In the genomic region with DNA sequence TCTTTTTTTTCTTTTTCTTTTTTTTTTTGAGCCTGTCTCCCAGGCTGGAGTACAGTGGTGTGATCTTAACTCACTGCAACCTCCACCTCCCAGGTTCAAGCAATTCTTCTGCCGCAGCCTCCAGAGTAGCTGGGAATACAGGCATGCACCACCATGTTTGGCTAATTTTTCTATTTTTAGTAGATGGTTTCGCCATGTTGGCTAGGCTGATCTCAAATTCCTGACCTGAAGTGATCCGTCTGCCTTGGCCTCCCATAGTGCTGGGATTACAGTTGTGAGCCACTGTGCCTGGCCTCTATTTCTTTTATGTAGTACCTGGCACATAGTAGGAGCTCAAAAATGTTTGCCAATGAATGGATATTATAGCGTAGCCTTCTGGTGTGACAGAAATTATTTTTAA, we compare ENCODE assay signal across 36 cellular contexts.
"Had no signal": no experiment of that assay in that cellular context is flagged by ENCODE, and none has a peak within 500 bp of the region (broad histone marks: within the 10 kb centered on the region; RNA-seq: fewer than 3 reads in every experiment).

No MANE protein-coding gene starts in this region.

- DNase-seq: activated B cell treated with CpG ODN at 0.5 μM for 24 hours; activated CD4-positive, alpha-beta memory T cell treated with anti-CD3 and anti-CD28 coated beads for 36 hours; activated CD4-positive, alpha-beta T cell treated with anti-CD3 and anti-CD28 coated beads for 4 hours; activated CD4-positive, alpha-beta T cell treated with anti-CD3 and anti-CD28 coated beads, Interleukin-2, amount 10 ng/mL, durations not matched to agents 24 days and 14 days; activated CD4-positive, alpha-beta T cell treated with anti-CD3 and anti-CD28 coated beads, Interleukin-2, amount 50 U/mL, for 1 hour; activated CD4-positive, alpha-beta T cell treated with anti-CD3 and anti-CD28 coated beads, Interleukin-2, amount 50 U/mL, for 4 hours; activated CD4-positive, CD25-positive, alpha-beta regulatory T cell treated with anti-CD3 and anti-CD28 coated beads, Interleukin-2, amount 50 U/mL, for 72 hours; activated CD8-positive, alpha-beta memory T cell treated with anti-CD3 and anti-CD28 coated beads, Interleukin-2, amount 50 U/mL, for 4 hours; activated CD8-positive, alpha-beta T cell treated with anti-CD3 and anti-CD28 coated beads for 36 hours; activated effector memory CD4-positive, alpha-beta T cell treated with anti-CD3 and anti-CD28 coated beads, Interleukin-2, amount 50 U/mL, for 16 hours; activated gamma-delta T cell treated with Interleukin-2 at 50 U/mL for 16 hours; activated naive CD4-positive, alpha-beta T cell; activated naive CD4-positive, alpha-beta T cell treated with anti-CD3 and anti-CD28 coated beads for 36 hours; activated naive CD4-positive, alpha-beta T cell treated with anti-CD3 and anti-CD28 coated beads, Interleukin-2, amount 50 U/mL, for 16 hours; activated naive CD8-positive, alpha-beta T cell treated with anti-CD3 and anti-CD28 coated beads for 36 hours; activated T-cell treated with anti-CD3 and anti-CD28 coated beads for 4 hours; activated T-cell treated with anti-CD3 and anti-CD28 coated beads, Interleukin-2, amount 50 U/mL, for 1 hour; activated T-cell treated with anti-CD3 and anti-CD28 coated beads, Interleukin-2, amount 50 U/mL, for 4 hours; activated T-cell treated with anti-CD3 and anti-CD28 coated beads, Interleukin-2, amount 50 U/mL, for 72 hours; adrenal gland; amniotic stem cell; aorta; body of pancreas; brain microvascular endothelial cell; central memory CD4-positive, alpha-beta T cell; SW 1271; T-helper 1 cell; T-helper 2 cell; T-helper 9 cell had no signal

- H3K27ac ChIP-seq: adrenal gland, body of pancreas, brain microvascular endothelial cell, breast epithelium, VCaP had no signal

- ATAC-seq: activated CD8-positive, alpha-beta T cell treated with anti-CD3 and anti-CD28 coated beads for 36 hours; activated naive CD4-positive, alpha-beta T cell treated with anti-CD3 and anti-CD28 coated beads, Interleukin-2, amount 50 U/mL, for 72 hours; activated T-cell treated with anti-CD3 and anti-CD28 coated beads, Interleukin-2, amount 50 U/mL, for 4 hours; activated T-cell treated with anti-CD3 and anti-CD28 coated beads, Interleukin-2, amount 50 U/mL, for 72 hours; activated T-helper 17 cell treated with anti-CD3 and anti-CD28 coated beads, Interleukin-2, amount 50 U/mL, for 72 hours; body of pancreas had no signal

- H3K9me3 ChIP-seq: adrenal gland, body of pancreas, breast epithelium had no signal

- H3K4me1 ChIP-seq: adrenal gland, breast epithelium had no signal

- H3K4me3 Mint-ChIP-seq: activated B cell treated with CpG ODN at 0.5 μM for 24 hours; activated CD4-positive, alpha-beta memory T cell treated with anti-CD3 and anti-CD28 coated beads for 36 hours; activated CD4-positive, alpha-beta T cell treated with anti-CD3 and anti-CD28 coated beads, Interleukin-2, amount 10 ng/mL, durations not matched to agents 24 days and 14 days; activated CD8-positive, alpha-beta T cell treated with anti-CD3 and anti-CD28 coated beads for 36 hours; activated naive CD4-positive, alpha-beta T cell treated with anti-CD3 and anti-CD28 coated beads for 36 hours; activated naive CD8-positive, alpha-beta T cell treated with anti-CD3 and anti-CD28 coated beads for 36 hours; activated T-cell treated with anti-CD3 and anti-CD28 coated beads, Interleukin-2, amount 50 U/mL, for 4 hours; activated T-cell treated with anti-CD3 and anti-CD28 coated beads, Interleukin-2, amount 50 U/mL, for 72 hours; activated T-helper 1 cell treated with anti-CD3 and anti-CD28 coated beads, Interleukin-12 subunit alpha, Interleukin-12 subunit beta, Interleukin-2, Interleukin-4 antibody, amounts not matched to agents 30 ng/mL and 10 ng/mL and 1 ng/mL, durations not matched to agents 14 hours and 24 hours and 36 hours; activated T-helper 17 cell treated with anti-CD3 and anti-CD28 coated beads, Interleukin-2, amount 50 U/mL, for 72 hours; T-helper 1 cell treated with Interleukin-12 subunit alpha and Interleukin-12 subunit beta and Interleukin-4 antibody, amounts not matched to agents 30 μg/mL and 1 μg/mL, for 36 hours; T-helper 2 cell treated with Interferon-gamma antibody and Interleukin-4, amounts not matched to agents 5 μg/mL and 100 μg/mL, for 36 hours had no signal

- H3K4me3 ChIP-seq: adrenal gland, body of pancreas, breast epithelium had no signal

- H3K9me3 Mint-ChIP-seq: activated B cell treated with CpG ODN at 0.5 μM for 24 hours; activated CD4-positive, alpha-beta memory T cell treated with anti-CD3 and anti-CD28 coated beads for 36 hours; activated CD4-positive, alpha-beta T cell treated with anti-CD3 and anti-CD28 coated beads, Interleukin-2, amount 10 ng/mL, durations not matched to agents 24 days and 14 days; activated CD8-positive, alpha-beta T cell treated with anti-CD3 and anti-CD28 coated beads for 36 hours; activated naive CD4-positive, alpha-beta T cell treated with anti-CD3 and anti-CD28 coated beads for 36 hours; activated naive CD4-positive, alpha-beta T cell treated with anti-CD3 and anti-CD28 coated beads, Interleukin-2, amount 50 U/mL, for 72 hours; activated naive CD8-positive, alpha-beta T cell treated with anti-CD3 and anti-CD28 coated beads for 36 hours; activated T-cell treated with anti-CD3 and anti-CD28 coated beads, Interleukin-2, amount 50 U/mL, for 4 hours; activated T-cell treated with anti-CD3 and anti-CD28 coated beads, Interleukin-2, amount 50 U/mL, for 72 hours; activated T-helper 1 cell treated with anti-CD3 and anti-CD28 coated beads, Interleukin-12 subunit alpha, Interleukin-12 subunit beta, Interleukin-2, Interleukin-4 antibody, amounts not matched to agents 30 ng/mL and 10 ng/mL and 1 ng/mL, durations not matched to agents 14 hours and 24 hours and 36 hours; T-helper 1 cell treated with Interleukin-12 subunit alpha and Interleukin-12 subunit beta and Interleukin-4 antibody, amounts not matched to agents 30 μg/mL and 1 μg/mL, for 36 hours; T-helper 2 cell treated with Interferon-gamma antibody and Interleukin-4, amounts not matched to agents 5 μg/mL and 100 μg/mL, for 36 hours had no signal

- H3K27ac Mint-ChIP-seq: activated B cell treated with CpG ODN at 0.5 μM for 24 hours; activated CD4-positive, alpha-beta memory T cell treated with anti-CD3 and anti-CD28 coated beads for 36 hours; activated CD4-positive, alpha-beta T cell treated with anti-CD3 and anti-CD28 coated beads, Interleukin-2, amount 10 ng/mL, durations not matched to agents 24 days and 14 days; activated CD8-positive, alpha-beta T cell treated with anti-CD3 and anti-CD28 coated beads for 36 hours; activated naive CD4-positive, alpha-beta T cell treated with anti-CD3 and anti-CD28 coated beads for 36 hours; activated naive CD4-positive, alpha-beta T cell treated with anti-CD3 and anti-CD28 coated beads, Interleukin-2, amount 50 U/mL, for 72 hours; activated naive CD8-positive, alpha-beta T cell treated with anti-CD3 and anti-CD28 coated beads for 36 hours; activated T-cell treated with anti-CD3 and anti-CD28 coated beads, Interleukin-2, amount 50 U/mL, for 72 hours; activated T-helper 1 cell treated with anti-CD3 and anti-CD28 coated beads, Interleukin-12 subunit alpha, Interleukin-12 subunit beta, Interleukin-2, Interleukin-4 antibody, amounts not matched to agents 30 ng/mL and 10 ng/mL and 1 ng/mL, durations not matched to agents 14 hours and 24 hours and 36 hours; activated T-helper 17 cell treated with anti-CD3 and anti-CD28 coated beads, Interleukin-2, amount 50 U/mL, for 72 hours; T-helper 1 cell treated with Interleukin-12 subunit alpha and Interleukin-12 subunit beta and Interleukin-4 antibody, amounts not matched to agents 30 μg/mL and 1 μg/mL, for 36 hours; T-helper 2 cell treated with Interferon-gamma antibody and Interleukin-4, amounts not matched to agents 5 μg/mL and 100 μg/mL, for 36 hours had no signal

- H3K36me3 Mint-ChIP-seq: activated CD4-positive, alpha-beta memory T cell treated with anti-CD3 and anti-CD28 coated beads for 36 hours; activated naive CD4-positive, alpha-beta T cell treated with anti-CD3 and anti-CD28 coated beads, Interleukin-2, amount 50 U/mL, for 72 hours had no signal

- H3K36me3 ChIP-seq: adrenal gland, brain microvascular endothelial cell, breast epithelium had no signal

- H3K27me3 ChIP-seq: adrenal gland, body of pancreas, brain microvascular endothelial cell, breast epithelium had no signal
